ENCODE assay signal across 8 cellular contexts in genomic region chr19:7515471-7516226, GRCh38. TPM values are rescaled to one million over a fixed set of nuclear protein-coding genes. Genes with fewer than 3 reads are reported as not detected.
DNase-seq lines count a peak whose midpoint lies in the region; ATAC-seq and TF ChIP-seq lines count a peak whose summit lies in the region.

TSS of gene ZNF358 (plus strand) at chr19:7516103. CDS start at chr19:7519243, 3,140 bp downstream.

- DNase-seq in H4 (ENCODE audit: low spot score) (peak; percentile 61), anterior cingulate cortex (lab: John Stamatoyannopoulos, UW) (peak in 52 of 58 donors; percentile 16 to 84 (median 63)), left cardiac atrium (peak; percentile 86), ovary (peak; percentile 70 to 84 (median 75)), cortex of kidney (lab: John Stamatoyannopoulos, UW) (no peak)

- ATAC-seq in left cardiac atrium = peak; percentile 93
- ATAC-seq in HG02840 (IDR thresholded peaks at IDR 0.05; ENCODE audit: low FRiP score, unreplicated experiment) = no peak

- H3F3A ChIP-seq in OCI-LY1 (ENCODE audit: insufficient read depth, low read length) = no peaks in the 10 kb centered on the region

- H3K36me3 ChIP-seq in BLaER1 treated with 17β-estradiol and CSF1 and Interleukin-3, amounts not matched to agents 10 nM and 100 nM = peaks cover 0 to 18% (median 11%) of the 10 kb centered on the region in 11 experiments; a peak in 17 of 22 replicates
- no peaks in the 10 kb centered on the region for H3K36me3 ChIP-seq in OCI-LY1 (ENCODE audit: insufficient read depth, low read length)
- no peaks in the 10 kb centered on the region for H3K36me3 ChIP-seq in ovary

- TF ChIP-seq CTCF in OCI-LY1 (IDR thresholded peaks at IDR 0.05; ENCODE audit: low read length) = no peak
- no peak for TF ChIP-seq CTCF in ovary (IDR thresholded peaks at IDR 0.05)

- H3K9me3 ChIP-seq in BLaER1 treated with 17β-estradiol and CSF1 and Interleukin-3, amounts not matched to agents 10 nM and 100 nM (replicated peaks in 1 of 11) = no peaks in the 10 kb centered on the region
- no peaks in the 10 kb centered on the region for H3K9me3 ChIP-seq in OCI-LY1 (ENCODE audit: low read length)
- no peaks in the 10 kb centered on the region for H3K9me3 ChIP-seq in ovary

- H3K27me3 ChIP-seq in BLaER1 treated with 17β-estradiol and CSF1 and Interleukin-3, amounts not matched to agents 10 nM and 100 nM = no peaks in the 10 kb centered on the region; a peak in 1 of 22 replicates
- H3K27me3 ChIP-seq in OCI-LY1 (ENCODE audit: insufficient read depth, low read length) (peaks cover 14% of the 10 kb centered on the region; the same call in 1 of the 2 replicates), ovary (no peaks in the 10 kb centered on the region)

- WGBS in ovary, 3 donors = 1 to 4% (median 1%) methylated on average over 27 to 44 of the region's 51 CpGs

- no peak for TF ChIP-seq POLR2A in ovary (IDR thresholded peaks at IDR 0.05)

- H3K9me2 ChIP-seq in OCI-LY1 (ENCODE audit: low read depth, low read length) = no peaks in the 10 kb centered on the region

- H3K4me1 ChIP-seq in BLaER1 treated with 17β-estradiol and CSF1 and Interleukin-3, amounts not matched to agents 10 nM and 100 nM = peaks cover 18 to 32% (median 26%) of the 10 kb centered on the region in 10 experiments
- H3K4me1 ChIP-seq in OCI-LY1 (ENCODE audit: insufficient read depth, low read length, severe bottlenecking) = no peaks in the 10 kb centered on the region
- H3K4me1 ChIP-seq in ovary (ENCODE audit: insufficient read depth) = peaks cover 8% of the 10 kb centered on the region

- no peaks in the 10 kb centered on the region for H3K79me2 ChIP-seq in OCI-LY1 (ENCODE audit: insufficient read depth, low read length)

- TF ChIP-seq EP300 in ovary (IDR thresholded peaks at IDR 0.05) = no peak

- intact Hi-C loops in left cardiac atrium (cut with DNase I) = no loop called here
- intact Hi-C loops in ovary (cut with DNase I) = no loop called here

- H3K4me3 ChIP-seq in BLaER1 treated with 17β-estradiol and CSF1 and Interleukin-3, amounts not matched to agents 10 nM and 100 nM = peak within 1 kb of the TSS; percentile 67 to 81 (median 74)
- H3K4me3 ChIP-seq in OCI-LY1 (ENCODE audit: low read depth, low read length, poor library complexity, severe bottlenecking) (peak within 1 kb of the TSS; percentile 29), ovary (peak within 1 kb of the TSS; percentile 58)

- peak within 1 kb of the TSS; percentile 79 to 91 (median 87) for H3K27ac ChIP-seq in BLaER1 treated with 17β-estradiol and CSF1 and Interleukin-3, amounts not matched to agents 10 nM and 100 nM
- H3K27ac ChIP-seq in OCI-LY1 (ENCODE audit: low read depth, low read length, poor library complexity, severe bottlenecking) (no peak within 1 kb of the TSS), ovary (peak within 1 kb of the TSS; percentile 94 to 96)

- H2AFZ ChIP-seq in OCI-LY1 (ENCODE audit: low read length) = no peak within 1 kb of the TSS

- peak within 1 kb of the TSS; percentile 84 to 96 (median 90) for H3K9ac ChIP-seq in BLaER1 treated with 17β-estradiol and CSF1 and Interleukin-3, amounts not matched to agents 10 nM and 100 nM
- no peak within 1 kb of the TSS; the same call in 1 of the 2 replicates for H3K9ac ChIP-seq in OCI-LY1 (ENCODE audit: low read length)

- peak within 1 kb of the TSS; percentile 88 to 100 (median 97) for H3K4me2 ChIP-seq in BLaER1 treated with 17β-estradiol and CSF1 and Interleukin-3, amounts not matched to agents 10 nM and 100 nM
- peak within 1 kb of the TSS; percentile 46 for H3K4me2 ChIP-seq in OCI-LY1 (ENCODE audit: low read length)

- no peaks in the 10 kb centered on the region for H4K20me1 ChIP-seq in BLaER1 treated with 17β-estradiol and CSF1 and Interleukin-3, amounts not matched to agents 10 nM and 100 nM
- no peaks in the 10 kb centered on the region for H4K20me1 ChIP-seq in OCI-LY1 (ENCODE audit: insufficient read depth, low read length)

RNA-seq across cellular contexts. Expression of gene ZNF358, which starts in this region (rescaled TPM):
- 31.9 and 37.5 TPM in 2 replicates for total RNA-seq in H4 (2014; rRNA removed; shearing (Covaris generic))
- total RNA-seq in left cardiac atrium = 10 to 100 TPM; 75.3 to 82.4 TPM
- 100 to 1,000 TPM in 2 of 7 donors, 10 to 100 TPM in 5; 55.0 to 112 (median 88.2) TPM for total RNA-seq in ovary
- polyA plus RNA-seq in ovary = 10 to 100 TPM in 1 of 2 donors, 1 to 10 TPM in 1; 9.2 to 91.7 TPM
